In the genomic region with DNA sequence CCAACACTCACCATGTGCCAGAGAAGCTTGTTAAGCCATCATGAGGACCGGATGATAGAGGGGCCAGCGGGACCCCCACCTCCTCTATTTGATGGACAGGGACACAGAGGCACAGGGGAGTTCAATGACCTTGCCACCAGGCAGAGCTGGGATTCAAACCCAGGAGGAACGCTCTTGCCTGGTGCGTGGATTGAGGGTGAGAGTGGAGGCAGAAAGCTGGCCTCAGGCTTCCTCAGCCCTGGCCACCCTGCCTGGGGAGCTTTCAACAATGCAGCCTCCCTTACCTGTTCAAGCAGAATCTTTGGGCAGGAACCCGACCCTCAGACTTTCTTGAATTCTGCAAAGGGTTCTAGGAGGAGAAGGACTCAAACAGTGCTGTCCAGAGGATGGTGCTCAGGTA, we compare ENCODE assay signal across 20 cellular contexts. TPM values are rescaled to one million over a fixed set of nuclear protein-coding genes. Genes with fewer than 3 reads are reported as not detected.
DNase-seq lines count a peak whose midpoint lies in the region; ATAC-seq and TF ChIP-seq lines count a peak whose summit lies in the region.
"Had no signal": no experiment of that assay in that cellular context is flagged by ENCODE, and none has a peak within 500 bp of the region (broad histone marks: within the 10 kb centered on the region; RNA-seq: fewer than 3 reads in every experiment).

No MANE protein-coding gene starts in this region.

- DNase-seq in activated CD8-positive, alpha-beta memory T cell treated with anti-CD3 and anti-CD28 coated beads, Interleukin-2, amount 50 U/mL, for 48 hours = peak; percentile 12
- DNase-seq in activated CD8-positive, alpha-beta memory T cell treated with anti-CD3 and anti-CD28 coated beads, Interleukin-2, amount 50 U/mL, for 4 hours = no peak
- DNase-seq in esophagus squamous epithelium (lab: John Stamatoyannopoulos, UW) (no peak), neuronal stem cell (ENCODE audit: low spot score) (no peak), type B pancreatic cell (ENCODE audit: extremely low spot score, unreplicated experiment) (no peak), HEK293T (ENCODE audit: extremely low spot score) (no peak), HCEC 1CT (no peak)
- DNase-seq: GF-D8 had no signal

- H3K27me3 ChIP-seq in esophagus squamous epithelium = peaks cover 0 to 45% (median 0%) of the 10 kb centered on the region in 4 donors
- peaks cover 0 to 3% (median 3%) of the 10 kb centered on the region in 3 experiments for H3K27me3 ChIP-seq in neuronal stem cell (ENCODE audit: control insufficient read depth in 3 of 3, insufficient read depth in 3 of 3, low read depth in 1 of 3, low read length in 3 of 3)
- H3K27me3 ChIP-seq: BE2C had no signal

- peak overlapping the region; percentile 89 for H3K27ac Mint-ChIP-seq in type B pancreatic cell
- H3K27ac Mint-ChIP-seq: CD14-positive monocyte; CD4-positive, alpha-beta T cell; CD8-positive, alpha-beta memory T cell; GM23338; H9 had no signal

- no peaks in the 10 kb centered on the region for H3K36me3 Mint-ChIP-seq in type B pancreatic cell
- H3K36me3 Mint-ChIP-seq: CD14-positive monocyte; CD8-positive, alpha-beta memory T cell had no signal

- no peak for TF ChIP-seq CTCF in esophagus squamous epithelium (IDR thresholded peaks at IDR 0.05)
- no peak for TF ChIP-seq CTCF in type B pancreatic cell (conservative IDR thresholded peaks at IDR 0.05)

- no peak overlapping the region for H2BK15ac ChIP-seq in neuronal stem cell (ENCODE audit: low read length)

- intact Hi-C loops in esophagus squamous epithelium (cut with DNase I) = no loop called here

- H2AK5ac ChIP-seq in neuronal stem cell (ENCODE audit: low read depth, low read length) = peak overlapping the region; percentile 33

- H3K9me3 ChIP-seq in esophagus squamous epithelium (no peaks in the 10 kb centered on the region), neuronal stem cell (replicated peaks in 1 of 2; ENCODE audit: control insufficient read depth in 2 of 2, insufficient read depth in 1 of 2, low read depth in 1 of 2, low read length in 2 of 2) (no peaks in the 10 kb centered on the region)
- H3K9me3 ChIP-seq: BE2C; BLaER1 treated with 17β-estradiol and CSF1 and Interleukin-3, amounts not matched to agents 10 nM and 100 nM had no signal

- no peaks in the 10 kb centered on the region for H3K36me3 ChIP-seq in esophagus squamous epithelium
- no peaks in the 10 kb centered on the region for H3K36me3 ChIP-seq in neuronal stem cell (replicated peaks in 1 of 2; ENCODE audit: control insufficient read depth in 2 of 2, insufficient read depth in 2 of 2, low read length in 2 of 2)
- H3K36me3 ChIP-seq: BE2C; BLaER1 treated with 17β-estradiol and CSF1 and Interleukin-3, amounts not matched to agents 10 nM and 100 nM had no signal

- H3K27ac ChIP-seq in esophagus squamous epithelium = peak overlapping the region; percentile 49 to 83 (median 72)
- no peak overlapping the region for H3K27ac ChIP-seq in neuronal stem cell (replicated peaks; ENCODE audit: low read length)
- H3K27ac ChIP-seq: 22Rv1; BLaER1 treated with 17β-estradiol and CSF1 and Interleukin-3, amounts not matched to agents 10 nM and 100 nM had no signal

- CTCF ChIA-PET in HEK293T (lab: Yijun Ruan, JAX) = interaction anchor here (0.5 to 2.6 kb wide), 5 partner anchors 10 to 130 kb away, joined by 3 to 20 read pairs (median 5); no protein-coding TSS in a partner anchor

- H4K8ac ChIP-seq in neuronal stem cell (ENCODE audit: low read depth, low read length) = no peak overlapping the region

- H3K79me1 ChIP-seq in neuronal stem cell (ENCODE audit: low read depth, low read length) = no peaks in the 10 kb centered on the region

- no peaks in the 10 kb centered on the region for H3K9me3 Mint-ChIP-seq in type B pancreatic cell
- H3K9me3 Mint-ChIP-seq: CD4-positive, alpha-beta T cell; CD8-positive, alpha-beta memory T cell; GM23338 had no signal

- POLR2A ChIA-PET in HEK293T (lab: Yijun Ruan, JAX) = no interaction called here

- no peak overlapping the region for H3K18ac ChIP-seq in neuronal stem cell (ENCODE audit: low read length)

- ATAC-seq in HG03442 (IDR thresholded peaks at IDR 0.05; ENCODE audit: unreplicated experiment) = no peak

- H2BK120ac ChIP-seq in neuronal stem cell (ENCODE audit: low read depth, low read length) = no peak overlapping the region

- H3K4me3 Mint-ChIP-seq in type B pancreatic cell = peak overlapping the region; percentile 39
- H3K4me3 Mint-ChIP-seq: CD14-positive monocyte; CD4-positive, alpha-beta T cell; CD8-positive, alpha-beta memory T cell; GM23338; H9 had no signal

- H3K9ac ChIP-seq in neuronal stem cell (ENCODE audit: low read depth, low read length, poor library complexity) = no peak overlapping the region
- H3K9ac ChIP-seq: BLaER1 treated with 17β-estradiol and CSF1 and Interleukin-3, amounts not matched to agents 10 nM and 100 nM had no signal

- no peak overlapping the region for H2AFZ ChIP-seq in neuronal stem cell (ENCODE audit: low read length)
- H2AFZ ChIP-seq: GM23338 had no signal

- no peak overlapping the region for H4K91ac ChIP-seq in neuronal stem cell (ENCODE audit: low read depth, low read length, poor library complexity)

- H3K4me2 ChIP-seq in neuronal stem cell (ENCODE audit: insufficient read depth, low read length, poor library complexity, severe bottlenecking) = no peak overlapping the region
- H3K4me2 ChIP-seq: BLaER1 treated with 17β-estradiol and CSF1 and Interleukin-3, amounts not matched to agents 10 nM and 100 nM; GM23338 had no signal

- WGBS in esophagus squamous epithelium, 2 donors = 55 to 93% methylated on average over 1 to 2 of the region's 5 CpGs
- WGBS in neuronal stem cell (ENCODE audit: extremely low coverage in 2 of 2, insufficient read length in 2 of 2, insufficient replicate concordance in 1 of 2), 2 donors = no CpG with 5 or more reads among the region's 5 CpGs

- no peak overlapping the region for H3K4ac ChIP-seq in neuronal stem cell (ENCODE audit: low read length)

- no peak overlapping the region for H3K14ac ChIP-seq in neuronal stem cell (ENCODE audit: low read length)

- no peak overlapping the region for H3K23ac ChIP-seq in neuronal stem cell (ENCODE audit: low read depth, low read length, poor library complexity)

- no peak overlapping the region for H2BK12ac ChIP-seq in neuronal stem cell (ENCODE audit: low read length)

- H3K4me3 ChIP-seq in esophagus squamous epithelium = no peak overlapping the region
- no peak overlapping the region for H3K4me3 ChIP-seq in neuronal stem cell (ENCODE audit: low read length in 2 of 2)
- H3K4me3 ChIP-seq: BLaER1 treated with 17β-estradiol and CSF1 and Interleukin-3, amounts not matched to agents 10 nM and 100 nM; GM23338 had no signal

- H2BK5ac ChIP-seq in neuronal stem cell (ENCODE audit: low read length) = no peak overlapping the region

- TF ChIP-seq POLR2A in esophagus squamous epithelium (IDR thresholded peaks at IDR 0.05) = no peak

- peaks cover 7% of the 10 kb centered on the region for H3K27me3 Mint-ChIP-seq in type B pancreatic cell

- H3K4me1 ChIP-seq in esophagus squamous epithelium (peaks cover 0 to 29% (median 0%) of the 10 kb centered on the region in 3 donors), neuronal stem cell (ENCODE audit: control insufficient read depth in 2 of 2, insufficient read depth in 1 of 2, low read depth in 1 of 2, low read length in 2 of 2) (peaks cover 0 to 2% of the 10 kb centered on the region in 2 donors)
- H3K4me1 ChIP-seq: BE2C had no signal

- peaks cover 26% of the 10 kb centered on the region for H3K4me1 Mint-ChIP-seq in type B pancreatic cell (ENCODE audit: unreplicated experiment)
- H3K4me1 Mint-ChIP-seq: CD14-positive monocyte; CD8-positive, alpha-beta memory T cell had no signal

TF ChIP-seq in HEK293T, 16 proteins besides CTCF, POLR2A, EP300 and RAD21:
- TF ChIP-seq SUZ12 (IDR thresholded peaks at IDR 0.05) (no peak), TARDBP (IDR thresholded peaks at IDR 0.05) (no peak), NFRKB (IDR thresholded peaks at IDR 0.05) (no peak), FOXA1 (IDR thresholded peaks at IDR 0.05) (no peak), L3MBTL2 (conservative IDR thresholded peaks at IDR 0.05) (no peak), CTBP1 (IDR thresholded peaks at IDR 0.05; ENCODE audit: borderline replicate concordance) (no peak), HDGF (IDR thresholded peaks at IDR 0.05; ENCODE audit: borderline replicate concordance) (no peak)
- TF ChIP-seq, protein P1, sequence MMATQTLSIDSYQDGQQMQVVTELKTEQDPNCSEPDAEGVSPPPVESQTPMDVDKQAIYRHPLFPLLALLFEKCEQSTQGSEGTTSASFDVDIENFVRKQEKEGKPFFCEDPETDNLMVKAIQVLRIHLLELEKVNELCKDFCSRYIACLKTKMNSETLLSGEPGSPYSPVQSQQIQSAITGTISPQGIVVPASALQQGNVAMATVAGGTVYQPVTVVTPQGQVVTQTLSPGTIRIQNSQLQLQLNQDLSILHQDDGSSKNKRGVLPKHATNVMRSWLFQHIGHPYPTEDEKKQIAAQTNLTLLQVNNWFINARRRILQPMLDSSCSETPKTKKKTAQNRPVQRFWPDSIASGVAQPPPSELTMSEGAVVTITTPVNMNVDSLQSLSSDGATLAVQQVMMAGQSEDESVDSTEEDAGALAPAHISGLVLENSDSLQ (IDR thresholded peaks at IDR 0.05) = no peak

RNA-seq across cellular contexts. Expression of a gene that starts 39.9 kb away (rescaled TPM):
- total RNA-seq in esophagus squamous epithelium = 1,000 to 10,000 TPM in 1 of 4 donors, 100 to 1,000 TPM in 3; 469 to 1,903 (median 516) TPM
- 0.18 TPM for polyA plus RNA-seq in neuronal stem cell (2013, experiment 1 of 2)
- polyA plus RNA-seq in neuronal stem cell (2013, experiment 2 of 2) = 0.19 TPM
- 205 and 250 TPM in 2 replicates for total RNA-seq in type B pancreatic cell (ENCODE audit: low replicate concordance)
- total RNA-seq: G401, H4, H9 had no signal
- polyA plus RNA-seq: AG04450 had no signal
